31 cellular contexts compared by ENCODE assay signal in genomic region chr1:83129107-83129506, GRCh38.
"Had no signal": no experiment of that assay in that cellular context is flagged by ENCODE, and none has a peak within 500 bp of the region (broad histone marks: within the 10 kb centered on the region; RNA-seq: fewer than 3 reads in every experiment).

No MANE protein-coding gene starts in this region.

- H3K27ac ChIP-seq: adrenal gland, body of pancreas, brain microvascular endothelial cell, breast epithelium, VCaP had no signal

- DNase-seq: activated B cell treated with CpG ODN at 0.5 μM for 24 hours; activated CD4-positive, alpha-beta memory T cell treated with anti-CD3 and anti-CD28 coated beads for 36 hours; activated CD4-positive, alpha-beta T cell treated with anti-CD3 and anti-CD28 coated beads for 4 hours; activated CD4-positive, alpha-beta T cell treated with anti-CD3 and anti-CD28 coated beads, Interleukin-2, amount 10 ng/mL, durations not matched to agents 24 days and 14 days; activated CD4-positive, alpha-beta T cell treated with anti-CD3 and anti-CD28 coated beads, Interleukin-2, amount 50 U/mL, for 1 hour; activated CD4-positive, alpha-beta T cell treated with anti-CD3 and anti-CD28 coated beads, Interleukin-2, amount 50 U/mL, for 4 hours; activated CD4-positive, CD25-positive, alpha-beta regulatory T cell treated with anti-CD3 and anti-CD28 coated beads, Interleukin-2, amount 50 U/mL, for 72 hours; activated CD8-positive, alpha-beta memory T cell treated with anti-CD3 and anti-CD28 coated beads, Interleukin-2, amount 50 U/mL, for 4 hours; activated CD8-positive, alpha-beta T cell treated with anti-CD3 and anti-CD28 coated beads for 36 hours; activated effector memory CD4-positive, alpha-beta T cell treated with anti-CD3 and anti-CD28 coated beads, Interleukin-2, amount 50 U/mL, for 16 hours; activated gamma-delta T cell treated with Interleukin-2 at 50 U/mL for 16 hours; activated naive CD4-positive, alpha-beta T cell; activated naive CD4-positive, alpha-beta T cell treated with anti-CD3 and anti-CD28 coated beads for 36 hours; activated naive CD4-positive, alpha-beta T cell treated with anti-CD3 and anti-CD28 coated beads, Interleukin-2, amount 50 U/mL, for 16 hours; activated naive CD8-positive, alpha-beta T cell treated with anti-CD3 and anti-CD28 coated beads for 36 hours; activated T-cell treated with anti-CD3 and anti-CD28 coated beads for 4 hours; activated T-cell treated with anti-CD3 and anti-CD28 coated beads, Interleukin-2, amount 50 U/mL, for 1 hour; activated T-cell treated with anti-CD3 and anti-CD28 coated beads, Interleukin-2, amount 50 U/mL, for 4 hours; activated T-cell treated with anti-CD3 and anti-CD28 coated beads, Interleukin-2, amount 50 U/mL, for 72 hours; adrenal gland; amniotic stem cell; aorta; body of pancreas; brain microvascular endothelial cell; central memory CD4-positive, alpha-beta T cell; T-helper 2 cell; T-helper 9 cell had no signal

- H3K4me1 ChIP-seq: adrenal gland, body of pancreas, breast epithelium had no signal

- H3K4me3 ChIP-seq: adrenal gland, body of pancreas, breast epithelium had no signal

- ATAC-seq: activated CD8-positive, alpha-beta T cell treated with anti-CD3 and anti-CD28 coated beads for 36 hours; activated naive CD4-positive, alpha-beta T cell treated with anti-CD3 and anti-CD28 coated beads, Interleukin-2, amount 50 U/mL, for 72 hours; activated T-cell treated with anti-CD3 and anti-CD28 coated beads, Interleukin-2, amount 50 U/mL, for 4 hours; activated T-cell treated with anti-CD3 and anti-CD28 coated beads, Interleukin-2, amount 50 U/mL, for 72 hours; activated T-helper 17 cell treated with anti-CD3 and anti-CD28 coated beads, Interleukin-2, amount 50 U/mL, for 72 hours; body of pancreas had no signal

- H3K27me3 ChIP-seq: adrenal gland, body of pancreas, brain microvascular endothelial cell, breast epithelium had no signal

- H3K36me3 ChIP-seq: adrenal gland, brain microvascular endothelial cell, breast epithelium had no signal

- H3K9me3 ChIP-seq: adrenal gland, body of pancreas, breast epithelium had no signal
